1 cellular context compared by ENCODE assay signal in genomic region chr1:116226017-116226416, GRCh38.
TF ChIP-seq lines count a peak whose summit lies in the region.

No MANE protein-coding gene starts in this region.

TF ChIP-seq in HepG2, 621 proteins besides CTCF, POLR2A, EP300 and RAD21 (continued from another document):
- no peak for TF ChIP-seq NFAT5 (CRISPR knock-in tag; IDR thresholded peaks at IDR 0.05)
- no peak for TF ChIP-seq ZNF792 (CRISPR knock-in tag; IDR thresholded peaks at IDR 0.05)
- no peak for TF ChIP-seq PTBP1 (IDR thresholded peaks at IDR 0.05; ENCODE audit: low read depth, low read length, poor library complexity, severe bottlenecking)
- no peak for TF ChIP-seq ZNF557 (CRISPR knock-in tag; IDR thresholded peaks at IDR 0.05)
- TF ChIP-seq, protein P1, sequence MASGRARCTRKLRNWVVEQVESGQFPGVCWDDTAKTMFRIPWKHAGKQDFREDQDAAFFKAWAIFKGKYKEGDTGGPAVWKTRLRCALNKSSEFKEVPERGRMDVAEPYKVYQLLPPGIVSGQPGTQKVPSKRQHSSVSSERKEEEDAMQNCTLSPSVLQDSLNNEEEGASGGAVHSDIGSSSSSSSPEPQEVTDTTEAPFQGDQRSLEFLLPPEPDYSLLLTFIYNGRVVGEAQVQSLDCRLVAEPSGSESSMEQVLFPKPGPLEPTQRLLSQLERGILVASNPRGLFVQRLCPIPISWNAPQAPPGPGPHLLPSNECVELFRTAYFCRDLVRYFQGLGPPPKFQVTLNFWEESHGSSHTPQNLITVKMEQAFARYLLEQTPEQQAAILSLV (CRISPR knock-in tag; IDR thresholded peaks at IDR 0.05; ENCODE audit: borderline replicate concordance) = no peak
- TF ChIP-seq EZH2 (conservative IDR thresholded peaks at IDR 0.05; ENCODE audit: low read depth, low read length) = no peak
- TF ChIP-seq, protein P2, sequence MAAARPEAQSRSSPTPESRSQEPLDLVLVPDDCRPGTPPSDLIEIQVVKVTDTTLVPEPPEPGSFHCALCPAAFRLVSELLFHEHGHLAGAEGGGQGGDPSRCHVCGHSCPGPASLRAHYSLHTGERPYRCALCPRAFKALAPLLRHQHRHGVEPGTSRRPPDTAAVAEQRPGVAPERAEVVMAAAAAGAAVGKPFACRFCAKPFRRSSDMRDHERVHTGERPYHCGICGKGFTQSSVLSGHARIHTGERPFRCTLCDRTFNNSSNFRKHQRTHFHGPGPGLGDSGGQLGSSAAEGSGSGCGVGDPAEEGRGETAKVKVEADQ (CRISPR knock-in tag; IDR thresholded peaks at IDR 0.05; ENCODE audit: borderline replicate concordance) = no peak
- no peak for TF ChIP-seq NFIC (IDR thresholded peaks at IDR 0.05; ENCODE audit: low read length)
- no peak for TF ChIP-seq NFIB (CRISPR knock-in tag; IDR thresholded peaks at IDR 0.05; ENCODE audit: borderline replicate concordance)
- TF ChIP-seq CREM (IDR thresholded peaks at IDR 0.05) = no peak
- TF ChIP-seq CREM (CRISPR knock-in tag; IDR thresholded peaks at IDR 0.05) = no peak
- no peak for TF ChIP-seq ZNF207 (IDR thresholded peaks at IDR 0.05; ENCODE audit: borderline replicate concordance)
TF ChIP-seq in HepG2: peak in this region for 0.
